ENCODE assay signal across 13 cellular contexts in genomic region chr7:6380310-6381095, GRCh38. TPM values are rescaled to one million over a fixed set of nuclear protein-coding genes. Genes with fewer than 3 reads are reported as not detected.
DNase-seq lines count a peak whose midpoint lies in the region; ATAC-seq and TF ChIP-seq lines count a peak whose summit lies in the region.
"Had no signal": no experiment of that assay in that cellular context is flagged by ENCODE, and none has a peak within 500 bp of the region (broad histone marks: within the 10 kb centered on the region; RNA-seq: fewer than 3 reads in every experiment).

No MANE protein-coding gene starts in this region.

- H3K36me3 ChIP-seq in OCI-LY1 (ENCODE audit: insufficient read depth, low read length): peaks cover 12% of the 10 kb centered on the region
- H3K36me3 ChIP-seq in sigmoid colon: no peaks in the 10 kb centered on the region
- H3K36me3 ChIP-seq in testis (ENCODE audit: low read depth, missing control alignments): no peaks in the 10 kb centered on the region

- H3K36me3 Mint-ChIP-seq in activated CD4-positive, alpha-beta T cell treated with anti-CD3 and anti-CD28 coated beads for 36 hours (ENCODE audit: low read depth): peaks cover 27% of the 10 kb centered on the region
- peaks cover 61% of the 10 kb centered on the region for H3K36me3 Mint-ChIP-seq in dendritic cell treated with granulocyte-macrophage colony-stimulating factor and Interleukin-4, amounts not matched to agents 40 ng/mL and 50 ng/mL, for 4 days (ENCODE audit: low read depth)

- no peak overlapping the region for H2AFZ ChIP-seq in OCI-LY1 (ENCODE audit: low read length)

- no peaks in the 10 kb centered on the region for H3K9me2 ChIP-seq in OCI-LY1 (ENCODE audit: low read depth, low read length)

- no peaks in the 10 kb centered on the region for H3K9me3 ChIP-seq in OCI-LY1 (ENCODE audit: low read length)
- H3K9me3 ChIP-seq in sigmoid colon: no peaks in the 10 kb centered on the region
- no peaks in the 10 kb centered on the region for H3K9me3 ChIP-seq in testis
- H3K9me3 ChIP-seq: tibial nerve had no signal

- no peak overlapping the region for H3K4me2 ChIP-seq in OCI-LY1 (ENCODE audit: low read length)

- POLR2A ChIA-PET in activated CD4-positive, alpha-beta T cell treated with anti-CD3 and anti-CD28 coated beads for 36 hours (lab: Charles Lee): no interaction called here

- no peak for DNase-seq in activated CD4-positive, alpha-beta T cell treated with anti-CD3 and anti-CD28 coated beads for 36 hours
- DNase-seq in activated CD4-positive, alpha-beta T cell treated with anti-CD3 and anti-CD28 coated beads, Interleukin-2, amount 50 U/mL, for 1 hour: no peak
- DNase-seq in sigmoid colon (no peak), dermis blood vessel endothelial cell (no peak), testis (no peak)
- DNase-seq: DMS79 treated with DMSO at 0.1 percent for 48 hours, erythroblast, KG1, mesenchymal stem cell had no signal

- no peak for TF ChIP-seq EP300 in sigmoid colon (IDR thresholded peaks at IDR 0.05)

- no peak for TF ChIP-seq CTCF in OCI-LY1 (IDR thresholded peaks at IDR 0.05; ENCODE audit: low read length)
- no peak for TF ChIP-seq CTCF in sigmoid colon (IDR thresholded peaks at IDR 0.05)
- TF ChIP-seq CTCF in testis (IDR thresholded peaks at IDR 0.05): no peak

- TF ChIP-seq POLR2A in sigmoid colon (IDR thresholded peaks at IDR 0.05) (no peak), testis (IDR thresholded peaks at IDR 0.05) (no peak)

- no peak overlapping the region for H3K4me3 Mint-ChIP-seq in activated CD4-positive, alpha-beta T cell treated with anti-CD3 and anti-CD28 coated beads for 36 hours
- H3K4me3 Mint-ChIP-seq in dendritic cell treated with granulocyte-macrophage colony-stimulating factor and Interleukin-4, amounts not matched to agents 40 ng/mL and 50 ng/mL, for 4 days: peak overlapping the region; percentile 46

- CTCF ChIA-PET in activated CD4-positive, alpha-beta T cell treated with anti-CD3 and anti-CD28 coated beads for 36 hours (lab: Charles Lee): interaction anchor here (0.6 kb wide), 2 partner anchors 8 to 634 kb away, joined by 3 read pairs; no protein-coding TSS in a partner anchor

- H3K27ac ChIP-seq in OCI-LY1 (ENCODE audit: low read depth, low read length, poor library complexity, severe bottlenecking) (peak overlapping the region; percentile 57), sigmoid colon (peak overlapping the region; percentile 19 to 52 (median 23)), testis (no peak overlapping the region)

- H4K20me1 ChIP-seq in OCI-LY1 (ENCODE audit: insufficient read depth, low read length): no peaks in the 10 kb centered on the region

- H3K27me3 Mint-ChIP-seq in activated CD4-positive, alpha-beta T cell treated with anti-CD3 and anti-CD28 coated beads for 36 hours: no peaks in the 10 kb centered on the region
- H3K27me3 Mint-ChIP-seq in dendritic cell treated with granulocyte-macrophage colony-stimulating factor and Interleukin-4, amounts not matched to agents 40 ng/mL and 50 ng/mL, for 4 days: no peaks in the 10 kb centered on the region

- peaks cover 75% of the 10 kb centered on the region for H3K4me1 Mint-ChIP-seq in activated CD4-positive, alpha-beta T cell treated with anti-CD3 and anti-CD28 coated beads for 36 hours
- H3K4me1 Mint-ChIP-seq in dendritic cell treated with granulocyte-macrophage colony-stimulating factor and Interleukin-4, amounts not matched to agents 40 ng/mL and 50 ng/mL, for 4 days (ENCODE audit: low read depth): peaks cover 75% of the 10 kb centered on the region

- peak overlapping the region; percentile 63 for H3K27ac Mint-ChIP-seq in activated CD4-positive, alpha-beta T cell treated with anti-CD3 and anti-CD28 coated beads for 36 hours
- H3K27ac Mint-ChIP-seq in dendritic cell treated with granulocyte-macrophage colony-stimulating factor and Interleukin-4, amounts not matched to agents 40 ng/mL and 50 ng/mL, for 4 days: peak overlapping the region; percentile 93

- ATAC-seq in activated CD4-positive, alpha-beta T cell treated with anti-CD3 and anti-CD28 coated beads for 36 hours: peak; percentile 70
- no peak for ATAC-seq in GM19328 (IDR thresholded peaks at IDR 0.05; ENCODE audit: unreplicated experiment)

- H3K4me1 ChIP-seq in OCI-LY1 (ENCODE audit: insufficient read depth, low read length, severe bottlenecking) (peaks cover 55% of the 10 kb centered on the region), sigmoid colon (peaks cover 0 to 98% (median 96%) of the 10 kb centered on the region in 4 donors), testis (peaks cover 28% of the 10 kb centered on the region)

- no peaks in the 10 kb centered on the region for H3F3A ChIP-seq in OCI-LY1 (ENCODE audit: insufficient read depth, low read length)

- intact Hi-C loops in activated CD4-positive, alpha-beta T cell treated with anti-CD3 and anti-CD28 coated beads for 36 hours (cut with DNase I, micrococcal nuclease): no loop called here
- intact Hi-C loops in dendritic cell treated with granulocyte-macrophage colony-stimulating factor and Interleukin-4, amounts not matched to agents 40 ng/mL and 50 ng/mL, for 4 days (cut with micrococcal nuclease): no loop called here
- intact Hi-C loops in sigmoid colon (cut with DNase I): no loop called here
- intact Hi-C loops in testis (cut with DNase I; ENCODE audit: low total_unique reads): no loop called here

- H3K4me3 ChIP-seq in OCI-LY1 (ENCODE audit: low read depth, low read length, poor library complexity, severe bottlenecking) (no peak overlapping the region), sigmoid colon (no peak overlapping the region), testis (no peak overlapping the region)
- H3K4me3 ChIP-seq: tibial nerve had no signal

- H3K9me3 Mint-ChIP-seq in activated CD4-positive, alpha-beta T cell treated with anti-CD3 and anti-CD28 coated beads for 36 hours (ENCODE audit: low read depth): no peaks in the 10 kb centered on the region
- H3K9me3 Mint-ChIP-seq in dendritic cell treated with granulocyte-macrophage colony-stimulating factor and Interleukin-4, amounts not matched to agents 40 ng/mL and 50 ng/mL, for 4 days: no peaks in the 10 kb centered on the region

- H3K79me2 ChIP-seq in OCI-LY1 (ENCODE audit: insufficient read depth, low read length): peaks cover 99% of the 10 kb centered on the region

- H3K27me3 ChIP-seq in OCI-LY1 (ENCODE audit: insufficient read depth, low read length) (no peaks in the 10 kb centered on the region), sigmoid colon (no peaks in the 10 kb centered on the region), testis (no peaks in the 10 kb centered on the region)
- H3K27me3 ChIP-seq: tibial nerve had no signal

- 83 to 93% methylated on average over 3 of the region's 3 CpGs for WGBS in sigmoid colon, 2 donors
- WGBS in testis, 2 donors: 79 to 83% methylated on average over 3 of the region's 3 CpGs

- H3K9ac ChIP-seq in OCI-LY1 (ENCODE audit: low read length): no peak overlapping the region

RNA-seq across cellular contexts. Expression of gene RAC1, which starts 6.2 kb away (rescaled TPM):
- 100 to 1,000 TPM; 173 to 208 TPM for total RNA-seq in activated CD4-positive, alpha-beta T cell treated with anti-CD3 and anti-CD28 coated beads for 36 hours
- total RNA-seq in sigmoid colon (100 to 1,000 TPM; 117 to 170 (median 140) TPM), dermis blood vessel endothelial cell (58.9 and 105 TPM in 2 replicates), testis (100 to 1,000 TPM; 142 to 143 TPM)
- polyA plus RNA-seq in sigmoid colon (100 to 1,000 TPM; 286 to 382 (median 352) TPM), testis (ENCODE audit: insufficient read depth, low read depth, low replicate concordance) (194 TPM)

RNA-seq across cellular contexts. Expression of gene FAM220A, which starts 31.7 kb away (rescaled TPM):
- total RNA-seq in activated CD4-positive, alpha-beta T cell treated with anti-CD3 and anti-CD28 coated beads for 36 hours: 10 to 100 TPM; 10.1 to 25.4 TPM
- total RNA-seq in sigmoid colon (10 to 100 TPM; 13.3 to 21.9 (median 20.3) TPM), dermis blood vessel endothelial cell (16.7 and 18.7 TPM in 2 replicates), testis (100 to 1,000 TPM in 1 of 2 donors, 10 to 100 TPM in 1; 59.5 to 124 TPM)
- polyA plus RNA-seq in sigmoid colon (10 to 100 TPM in 2 of 3 donors, 1 to 10 TPM in 1; 8.9 to 13.6 (median 10.2) TPM), testis (ENCODE audit: insufficient read depth, low read depth, low replicate concordance) (142 TPM)

Comparison
In these comparisons a context has a peak if more than half of its experiments do, and no peak if none do; other contexts are left out.
1. H3K27ac ChIP-seq: peak in OCI-LY1 (single experiment) and sigmoid colon (4 of 4); none in testis (0 of 2).